23 cellular contexts compared by ENCODE assay signal in the genomic region with DNA sequence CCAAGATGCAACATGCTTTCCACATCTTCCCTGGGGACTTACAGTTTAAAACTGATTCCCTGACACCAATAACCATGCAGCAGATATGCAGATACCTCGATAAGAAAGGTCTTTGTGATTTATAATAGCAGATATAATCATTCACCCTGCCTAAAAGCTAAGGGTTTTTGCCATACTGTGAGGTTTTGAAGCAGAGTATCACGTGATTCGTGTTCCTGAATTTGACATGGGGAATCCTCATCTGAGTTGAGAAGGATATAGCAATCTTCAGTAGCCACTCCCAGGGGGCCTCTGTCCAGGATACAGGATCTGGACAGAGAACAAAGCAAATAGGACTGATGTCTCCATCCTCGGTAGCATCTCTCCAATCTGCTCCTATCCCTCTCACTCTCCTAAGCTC.
"Had no signal": no experiment of that assay in that cellular context is flagged by ENCODE, and none has a peak within 500 bp of the region (broad histone marks: within the 10 kb centered on the region; RNA-seq: fewer than 3 reads in every experiment).

No MANE protein-coding gene starts in this region.

- H3K36me3 ChIP-seq: gastroesophageal sphincter, ovary, sigmoid colon, stomach, tibial artery had no signal

- H2AFZ ChIP-seq: hepatocyte had no signal

- H3K27me3 Mint-ChIP-seq: activated CD4-positive, alpha-beta memory T cell treated with anti-CD3 and anti-CD28 coated beads, Interleukin-2, amount 10 ng/mL, durations not matched to agents 7 days and 5 days; activated CD4-positive, alpha-beta T cell treated with anti-CD3 and anti-CD28 coated beads, Interleukin-2, amount 10 ng/mL, durations not matched to agents 24 days and 14 days; activated naive CD8-positive, alpha-beta T cell treated with anti-CD3 and anti-CD28 coated beads, Interleukin-2, amount 50 U/mL, for 24 hours had no signal

- H3K4me3 Mint-ChIP-seq: activated CD4-positive, alpha-beta memory T cell treated with anti-CD3 and anti-CD28 coated beads, Interleukin-2, amount 10 ng/mL, durations not matched to agents 7 days and 5 days; activated CD4-positive, alpha-beta T cell treated with anti-CD3 and anti-CD28 coated beads, Interleukin-2, amount 10 ng/mL, durations not matched to agents 24 days and 14 days; activated naive CD8-positive, alpha-beta T cell treated with anti-CD3 and anti-CD28 coated beads, Interleukin-2, amount 50 U/mL, for 24 hours; activated T-cell treated with anti-CD3 and anti-CD28 coated beads, Interleukin-2, amount 50 U/mL, for 4 hours; stimulated activated naive B cell treated with anti-CD40 and anti-IgM and Interleukin-4, amounts not matched to agents 10 μg/mL and 1 μg/mL and 100 μg/mL, for 72 hours; T-helper 1 cell treated with Interleukin-12 subunit alpha and Interleukin-12 subunit beta and Interleukin-4 antibody, amounts not matched to agents 30 μg/mL and 1 μg/mL, for 36 hours had no signal

- H3K4me1 ChIP-seq: tibial artery had no signal

- H3K4me2 ChIP-seq: hepatocyte had no signal

- H3K27ac ChIP-seq: gastroesophageal sphincter, hepatocyte, ovary, sigmoid colon, stomach, tibial artery had no signal

- H3K9me3 ChIP-seq: gastroesophageal sphincter, ovary, sigmoid colon, stomach, tibial artery had no signal

- H3K4me3 ChIP-seq: gastroesophageal sphincter, hepatocyte, ovary, sigmoid colon, stomach, tibial artery had no signal

- H3K79me2 ChIP-seq: hepatocyte had no signal

- H3K36me3 Mint-ChIP-seq: stimulated activated naive B cell treated with anti-CD40 and anti-IgM and Interleukin-4, amounts not matched to agents 10 μg/mL and 1 μg/mL and 100 μg/mL, for 72 hours had no signal

- H3K27ac Mint-ChIP-seq: activated naive CD8-positive, alpha-beta T cell treated with anti-CD3 and anti-CD28 coated beads, Interleukin-2, amount 50 U/mL, for 24 hours; activated T-helper 2 cell treated with anti-CD3 and anti-CD28 coated beads, Interferon-gamma antibody, Interleukin-2, Interleukin-4, amounts not matched to agents 10 μg/mL and 5 μg/mL and 100 μg/mL, durations not matched to agents 14 hours and 24 hours and 36 hours; progenitor cell of endocrine pancreas; stimulated activated naive B cell treated with anti-CD40 and anti-IgM and Interleukin-4, amounts not matched to agents 10 μg/mL and 1 μg/mL and 100 μg/mL, for 72 hours; T-helper 1 cell treated with Interleukin-12 subunit alpha and Interleukin-12 subunit beta and Interleukin-4 antibody, amounts not matched to agents 30 μg/mL and 1 μg/mL, for 36 hours had no signal

- H3K27me3 ChIP-seq: hepatocyte, ovary, sigmoid colon had no signal

- H3K9me3 Mint-ChIP-seq: activated CD4-positive, alpha-beta memory T cell treated with anti-CD3 and anti-CD28 coated beads, Interleukin-2, amount 10 ng/mL, durations not matched to agents 7 days and 5 days; activated CD4-positive, alpha-beta T cell treated with anti-CD3 and anti-CD28 coated beads, Interleukin-2, amount 10 ng/mL, durations not matched to agents 24 days and 14 days; activated naive CD8-positive, alpha-beta T cell treated with anti-CD3 and anti-CD28 coated beads, Interleukin-2, amount 50 U/mL, for 24 hours; activated T-cell treated with anti-CD3 and anti-CD28 coated beads, Interleukin-2, amount 50 U/mL, for 4 hours; activated T-helper 2 cell treated with anti-CD3 and anti-CD28 coated beads, Interferon-gamma antibody, Interleukin-2, Interleukin-4, amounts not matched to agents 10 μg/mL and 5 μg/mL and 100 μg/mL, durations not matched to agents 14 hours and 24 hours and 36 hours; stimulated activated naive B cell treated with anti-CD40 and anti-IgM and Interleukin-4, amounts not matched to agents 10 μg/mL and 1 μg/mL and 100 μg/mL, for 72 hours; T-helper 1 cell treated with Interleukin-12 subunit alpha and Interleukin-12 subunit beta and Interleukin-4 antibody, amounts not matched to agents 30 μg/mL and 1 μg/mL, for 36 hours had no signal

- DNase-seq: activated CD4-positive, alpha-beta memory T cell treated with anti-CD3 and anti-CD28 coated beads, Interleukin-2, amount 10 ng/mL, durations not matched to agents 7 days and 5 days; activated CD4-positive, alpha-beta T cell treated with anti-CD3 and anti-CD28 coated beads, Interleukin-2, amount 10 ng/mL, durations not matched to agents 24 days and 14 days; activated CD4-positive, CD25-positive, alpha-beta regulatory T cell treated with anti-CD3 and anti-CD28 coated beads, Interleukin-2, amount 50 U/mL, for 72 hours; activated CD8-positive, alpha-beta memory T cell treated with anti-CD3 and anti-CD28 coated beads, Interleukin-2, amount 50 U/mL, for 48 hours; activated naive CD8-positive, alpha-beta T cell treated with anti-CD3 and anti-CD28 coated beads, Interleukin-2, amount 50 U/mL, for 24 hours; activated T-cell treated with anti-CD3 and anti-CD28 coated beads, Interleukin-2, amount 50 U/mL, for 4 hours; amygdala; caudate nucleus; cortex of kidney; left cardiac atrium; mammary epithelial cell; ovary; sigmoid colon; small intestine; stimulated activated CD4-positive, alpha-beta T cell treated with anti-CD3 and anti-CD28 coated beads, Interleukin-1b, Interleukin-23, amount 100 ng/mL, for 48 hours; stimulated activated naive B cell treated with anti-CD40 and anti-IgM and Interleukin-4, amounts not matched to agents 10 μg/mL and 1 μg/mL and 100 μg/mL, for 72 hours; stomach; tibial artery had no signal

- ATAC-seq: activated naive CD8-positive, alpha-beta T cell treated with anti-CD3 and anti-CD28 coated beads, Interleukin-2, amount 50 U/mL, for 24 hours; activated T-cell treated with anti-CD3 and anti-CD28 coated beads, Interleukin-2, amount 50 U/mL, for 4 hours; gastroesophageal sphincter; left cardiac atrium; stimulated activated naive B cell treated with anti-CD40 and anti-IgM and Interleukin-4, amounts not matched to agents 10 μg/mL and 1 μg/mL and 100 μg/mL, for 72 hours had no signal
